In genomic region chr16:26642047-26642664, GRCh38 we compare ENCODE assay signal across 17 cellular contexts.
DNase-seq lines count a peak whose midpoint lies in the region; TF ChIP-seq lines count a peak whose summit lies in the region.
"Had no signal": no experiment of that assay in that cellular context is flagged by ENCODE, and none has a peak within 500 bp of the region (broad histone marks: within the 10 kb centered on the region; RNA-seq: fewer than 3 reads in every experiment).

No MANE protein-coding gene starts in this region.

- H3K4me3 Mint-ChIP-seq in neural crest cell: no peak overlapping the region
- H3K4me3 Mint-ChIP-seq: CD8-positive, alpha-beta memory T cell; H9; T-helper 1 cell treated with Interleukin-12 subunit alpha and Interleukin-12 subunit beta and Interleukin-4 antibody, amounts not matched to agents 30 μg/mL and 1 μg/mL, for 36 hours had no signal

- H3K9me3 Mint-ChIP-seq in neural crest cell: no peaks in the 10 kb centered on the region

- no peaks in the 10 kb centered on the region for H3K9me2 ChIP-seq in OCI-LY7 (ENCODE audit: insufficient read depth, low read length)

- peaks cover 3% of the 10 kb centered on the region; the same call in 1 of the 2 replicates for H3K9me3 ChIP-seq in OCI-LY7 (ENCODE audit: low read length)
- H3K9me3 ChIP-seq: A549, SJCRH30 had no signal

- intact Hi-C loops in OCI-LY7 (cut with micrococcal nuclease; ENCODE audit: unreplicated experiment): no loop called here

- no peak overlapping the region for H3K4me3 ChIP-seq in OCI-LY7 (ENCODE audit: low read depth, low read length, poor library complexity, severe bottlenecking)
- H3K4me3 ChIP-seq: A549, SJCRH30 had no signal

- H3K79me2 ChIP-seq in OCI-LY7 (ENCODE audit: insufficient read depth, low read depth, low read length): no peaks in the 10 kb centered on the region

- peaks cover 7% of the 10 kb centered on the region for H3K4me1 Mint-ChIP-seq in neural crest cell

- peak overlapping the region; percentile 54 for H3K27ac ChIP-seq in OCI-LY7 (ENCODE audit: low read depth, low read length, poor library complexity, severe bottlenecking)
- H3K27ac ChIP-seq: A549, SJCRH30 had no signal

- H4K20me1 ChIP-seq in OCI-LY7 (ENCODE audit: insufficient read depth, low read length): no peaks in the 10 kb centered on the region

- peak overlapping the region; percentile 57 for H3K4me2 ChIP-seq in OCI-LY7 (ENCODE audit: low read length)
- H3K4me2 ChIP-seq: A549 had no signal

- no peaks in the 10 kb centered on the region for H3K27me3 Mint-ChIP-seq in neural crest cell (ENCODE audit: low read depth)

- peak overlapping the region; percentile 86 for H2AFZ ChIP-seq in OCI-LY7 (ENCODE audit: low read length)

- POLR2A ChIA-PET in OCI-LY7 (lab: Charles Lee): interaction anchor here (0.5 to 1.4 kb wide), 2 partner anchors 10 to 88 kb away, joined by 3 read pairs; no protein-coding TSS in a partner anchor

- no peaks in the 10 kb centered on the region for H3K36me3 ChIP-seq in OCI-LY7 (ENCODE audit: insufficient read depth, low read length)
- H3K36me3 ChIP-seq: SJCRH30 had no signal

- no TSS peak for BruUV-seq in OCI-LY7 (replicated peaks; lab: Mats Ljungman, UMichigan)

- TF ChIP-seq CTCF in OCI-LY7 (conservative IDR thresholded peaks at IDR 0.05; ENCODE audit: low read length) (no peak), neural crest cell (conservative IDR thresholded peaks at IDR 0.05) (no peak)

- peak overlapping the region; percentile 81 for H3K27ac Mint-ChIP-seq in neural crest cell (ENCODE audit: unreplicated experiment)
- H3K27ac Mint-ChIP-seq: H9 had no signal

- peaks cover 57% of the 10 kb centered on the region for H3K4me1 ChIP-seq in OCI-LY7 (ENCODE audit: insufficient read depth, low read length, poor library complexity, severe bottlenecking)
- H3K4me1 ChIP-seq: A549, SJCRH30 had no signal

- peak; percentile 22 for DNase-seq in NCI-H2029 (lab: John Stamatoyannopoulos, UW)
- no peak for DNase-seq in NCI-H2029 treated with DMSO at 0.1 percent for 48 hours (lab: John Stamatoyannopoulos, UW)
- peak; percentile 75 for DNase-seq in NAMALWA (ENCODE audit: low spot score)
- DNase-seq in OCI-LY7 (ENCODE audit: low spot score): peak; percentile 75
- DNase-seq in neural crest cell (ENCODE audit: low read depth, low spot score): no peak
- no peak for DNase-seq in NCI-H2227 treated with DMSO at 0.1 percent for 48 hours (lab: John Stamatoyannopoulos, UW)
- no peak for DNase-seq in NCI-H2171 (lab: John Stamatoyannopoulos, UW)
- no peak for DNase-seq in AG08396 (ENCODE audit: low spot score)
- DNase-seq: C1 segment of cervical spinal cord; CD8-positive, alpha-beta memory T cell; DMS79 treated with DMSO at 0.1 percent for 48 hours; H9; KG1; NCI-H187 treated with DMSO at 0.1 percent for 48 hours; SJCRH30 had no signal

- no peaks in the 10 kb centered on the region for H3K36me3 Mint-ChIP-seq in neural crest cell (ENCODE audit: low read depth)
- H3K36me3 Mint-ChIP-seq: CD8-positive, alpha-beta memory T cell had no signal

- CTCF ChIA-PET in OCI-LY7 (lab: Charles Lee; ENCODE audit: unreplicated experiment): no interaction called here

Comparison
In these comparisons a context has a peak if more than half of its experiments do, and no peak if none do; other contexts are left out.
1. DNase-seq: peak in NCI-H2029 (single experiment), NAMALWA (single experiment) and OCI-LY7 (single experiment); none in NCI-H2029 treated with DMSO at 0.1 percent for 48 hours (single experiment), neural crest cell (single experiment), NCI-H2227 treated with DMSO at 0.1 percent for 48 hours (single experiment), NCI-H2171 (single experiment) and AG08396 (single experiment).